1 cellular context compared by ENCODE assay signal in the genomic region with DNA sequence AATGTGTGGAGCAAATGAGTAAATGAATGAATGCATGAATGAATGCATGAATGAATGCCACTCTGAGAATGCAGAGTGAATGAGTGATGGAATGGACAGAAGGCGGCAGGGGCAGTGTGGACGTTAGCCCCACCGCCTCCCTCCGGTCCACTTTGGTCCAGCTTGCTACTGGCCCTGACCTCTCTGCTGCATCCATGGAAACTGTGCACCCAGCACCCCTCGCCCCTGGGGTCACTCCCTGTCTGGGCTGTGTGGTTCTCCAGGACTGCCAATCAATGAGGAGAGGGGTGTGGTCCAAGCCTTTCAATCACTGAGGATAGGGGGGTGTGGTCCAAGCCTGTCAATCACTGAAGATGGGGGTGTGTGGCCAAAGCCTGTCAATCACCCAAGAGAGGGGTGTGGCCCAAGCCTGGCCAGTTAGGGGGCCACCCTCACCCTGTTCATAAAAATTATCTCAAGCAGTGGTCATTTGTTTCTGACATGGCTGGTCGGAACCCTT.
A peak's percentile ranks its signal among the peaks of the same experiment; 100 is the strongest.
TF ChIP-seq lines count a peak whose summit lies in the region.

No MANE protein-coding gene starts in this region.

TF ChIP-seq in GM12878, 131 proteins besides CTCF, POLR2A, EP300 and RAD21 (continued from another document and continues in another):
- TF ChIP-seq, protein P1, sequence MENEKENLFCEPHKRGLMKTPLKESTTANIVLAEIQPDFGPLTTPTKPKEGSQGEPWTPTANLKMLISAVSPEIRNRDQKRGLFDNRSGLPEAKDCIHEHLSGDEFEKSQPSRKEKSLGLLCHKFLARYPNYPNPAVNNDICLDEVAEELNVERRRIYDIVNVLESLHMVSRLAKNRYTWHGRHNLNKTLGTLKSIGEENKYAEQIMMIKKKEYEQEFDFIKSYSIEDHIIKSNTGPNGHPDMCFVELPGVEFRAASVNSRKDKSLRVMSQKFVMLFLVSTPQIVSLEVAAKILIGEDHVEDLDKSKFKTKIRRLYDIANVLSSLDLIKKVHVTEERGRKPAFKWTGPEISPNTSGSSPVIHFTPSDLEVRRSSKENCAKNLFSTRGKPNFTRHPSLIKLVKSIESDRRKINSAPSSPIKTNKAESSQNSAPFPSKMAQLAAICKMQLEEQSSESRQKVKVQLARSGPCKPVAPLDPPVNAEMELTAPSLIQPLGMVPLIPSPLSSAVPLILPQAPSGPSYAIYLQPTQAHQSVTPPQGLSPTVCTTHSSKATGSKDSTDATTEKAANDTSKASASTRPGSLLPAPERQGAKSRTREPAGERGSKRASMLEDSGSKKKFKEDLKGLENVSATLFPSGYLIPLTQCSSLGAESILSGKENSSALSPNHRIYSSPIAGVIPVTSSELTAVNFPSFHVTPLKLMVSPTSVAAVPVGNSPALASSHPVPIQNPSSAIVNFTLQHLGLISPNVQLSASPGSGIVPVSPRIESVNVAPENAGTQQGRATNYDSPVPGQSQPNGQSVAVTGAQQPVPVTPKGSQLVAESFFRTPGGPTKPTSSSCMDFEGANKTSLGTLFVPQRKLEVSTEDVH (IDR thresholded peaks at IDR 0.05; ENCODE audit: low read depth, partially characterized antibody): no peak
- TF ChIP-seq ZNF207 (IDR thresholded peaks at IDR 0.05; ENCODE audit: borderline replicate concordance) (no peak; the same call in 1 of the 2 replicates), SRF (IDR thresholded peaks at IDR 0.05; ENCODE audit: low read depth in 2 of 2, low read length in 2 of 2) (0 out of 4 replicates have a peak, but pooled peaks of 1 of the 2 experiments have one; percentile 21), CREB1 (IDR thresholded peaks at IDR 0.05; ENCODE audit: low read depth) (0 out of 2 replicates have a peak, but pooled peaks have one; percentile 10), KLF5 (IDR thresholded peaks at IDR 0.05; ENCODE audit: partially characterized antibody) (peak; percentile 37), NR2C2 (IDR thresholded peaks at IDR 0.05; ENCODE audit: borderline replicate concordance, control insufficient read depth, insufficient read length, low read depth) (no peak), SP1 (IDR thresholded peaks at IDR 0.05; ENCODE audit: low read depth, low read length) (peak; percentile 54), ETV6 (conservative IDR thresholded peaks at IDR 0.05 in 1 of 2, IDR thresholded peaks at IDR 0.05 in 1 of 2; ENCODE audit: borderline replicate concordance in 1 of 2, low read depth in 1 of 2) (0 out of 4 replicates have a peak, but pooled peaks of 1 of the 2 experiments have one; percentile 3), CBFB (IDR thresholded peaks at IDR 0.05; ENCODE audit: low read depth) (0 out of 2 replicates have a peak, but pooled peaks have one; percentile 34), MYC (IDR thresholded peaks at IDR 0.05; ENCODE audit: insufficient read depth, insufficient read length, insufficient replicate concordance, low read length, severe bottlenecking) (no peak), RUNX3 (IDR thresholded peaks at IDR 0.05; ENCODE audit: low read length) (peak; percentile 86), ZNF384 (IDR thresholded peaks at IDR 0.05; ENCODE audit: borderline replicate concordance, low read depth, low read length) (0 out of 2 replicates have a peak, but pooled peaks have one; percentile 8), FOXK2 (IDR thresholded peaks at IDR 0.05) (no peak), ASH2L (IDR thresholded peaks at IDR 0.05; ENCODE audit: borderline replicate concordance, low read depth) (no peak), POLR2AphosphoS5 (IDR thresholded peaks at IDR 0.05; ENCODE audit: low read length) (peak; percentile 39; the same call in 1 of the 2 replicates), CHD4 (IDR thresholded peaks at IDR 0.05) (peak; percentile 43; the same call in 1 of the 2 replicates), ZNF274 (IDR thresholded peaks at IDR 0.05; ENCODE audit: insufficient read depth, insufficient read length) (no peak), CHD2 (IDR thresholded peaks at IDR 0.05; ENCODE audit: borderline replicate concordance, low read depth, low read length) (0 out of 2 replicates have a peak, but pooled peaks have one; percentile 16), MEF2B (IDR thresholded peaks at IDR 0.05; ENCODE audit: partially characterized antibody, poor library complexity, severe bottlenecking) (peak; percentile 11), LARP7 (IDR thresholded peaks at IDR 0.05) (no peak), SREBF2 (IDR thresholded peaks at IDR 0.05; ENCODE audit: low read length) (no peak), TAF1 (IDR thresholded peaks at IDR 0.05; ENCODE audit: borderline replicate concordance, low read depth, low read length) (no peak), GABPA (IDR thresholded peaks at IDR 0.05; ENCODE audit: low read depth) (no peak)
- TF ChIP-seq, protein P2, sequence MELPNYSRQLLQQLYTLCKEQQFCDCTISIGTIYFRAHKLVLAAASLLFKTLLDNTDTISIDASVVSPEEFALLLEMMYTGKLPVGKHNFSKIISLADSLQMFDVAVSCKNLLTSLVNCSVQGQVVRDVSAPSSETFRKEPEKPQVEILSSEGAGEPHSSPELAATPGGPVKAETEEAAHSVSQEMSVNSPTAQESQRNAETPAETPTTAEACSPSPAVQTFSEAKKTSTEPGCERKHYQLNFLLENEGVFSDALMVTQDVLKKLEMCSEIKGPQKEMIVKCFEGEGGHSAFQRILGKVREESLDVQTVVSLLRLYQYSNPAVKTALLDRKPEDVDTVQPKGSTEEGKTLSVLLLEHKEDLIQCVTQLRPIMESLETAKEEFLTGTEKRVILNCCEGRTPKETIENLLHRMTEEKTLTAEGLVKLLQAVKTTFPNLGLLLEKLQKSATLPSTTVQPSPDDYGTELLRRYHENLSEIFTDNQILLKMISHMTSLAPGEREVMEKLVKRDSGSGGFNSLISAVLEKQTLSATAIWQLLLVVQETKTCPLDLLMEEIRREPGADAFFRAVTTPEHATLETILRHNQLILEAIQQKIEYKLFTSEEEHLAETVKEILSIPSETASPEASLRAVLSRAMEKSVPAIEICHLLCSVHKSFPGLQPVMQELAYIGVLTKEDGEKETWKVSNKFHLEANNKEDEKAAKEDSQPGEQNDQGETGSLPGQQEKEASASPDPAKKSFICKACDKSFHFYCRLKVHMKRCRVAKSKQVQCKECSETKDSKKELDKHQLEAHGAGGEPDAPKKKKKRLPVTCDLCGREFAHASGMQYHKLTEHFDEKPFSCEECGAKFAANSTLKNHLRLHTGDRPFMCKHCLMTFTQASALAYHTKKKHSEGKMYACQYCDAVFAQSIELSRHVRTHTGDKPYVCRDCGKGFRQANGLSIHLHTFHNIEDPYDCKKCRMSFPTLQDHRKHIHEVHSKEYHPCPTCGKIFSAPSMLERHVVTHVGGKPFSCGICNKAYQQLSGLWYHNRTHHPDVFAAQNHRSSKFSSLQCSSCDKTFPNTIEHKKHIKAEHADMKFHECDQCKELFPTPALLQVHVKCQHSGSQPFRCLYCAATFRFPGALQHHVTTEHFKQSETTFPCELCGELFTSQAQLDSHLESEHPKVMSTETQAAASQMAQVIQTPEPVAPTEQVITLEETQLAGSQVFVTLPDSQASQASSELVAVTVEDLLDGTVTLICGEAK (IDR thresholded peaks at IDR 0.05; ENCODE audit: borderline replicate concordance): no peak
- TF ChIP-seq, protein P3, sequence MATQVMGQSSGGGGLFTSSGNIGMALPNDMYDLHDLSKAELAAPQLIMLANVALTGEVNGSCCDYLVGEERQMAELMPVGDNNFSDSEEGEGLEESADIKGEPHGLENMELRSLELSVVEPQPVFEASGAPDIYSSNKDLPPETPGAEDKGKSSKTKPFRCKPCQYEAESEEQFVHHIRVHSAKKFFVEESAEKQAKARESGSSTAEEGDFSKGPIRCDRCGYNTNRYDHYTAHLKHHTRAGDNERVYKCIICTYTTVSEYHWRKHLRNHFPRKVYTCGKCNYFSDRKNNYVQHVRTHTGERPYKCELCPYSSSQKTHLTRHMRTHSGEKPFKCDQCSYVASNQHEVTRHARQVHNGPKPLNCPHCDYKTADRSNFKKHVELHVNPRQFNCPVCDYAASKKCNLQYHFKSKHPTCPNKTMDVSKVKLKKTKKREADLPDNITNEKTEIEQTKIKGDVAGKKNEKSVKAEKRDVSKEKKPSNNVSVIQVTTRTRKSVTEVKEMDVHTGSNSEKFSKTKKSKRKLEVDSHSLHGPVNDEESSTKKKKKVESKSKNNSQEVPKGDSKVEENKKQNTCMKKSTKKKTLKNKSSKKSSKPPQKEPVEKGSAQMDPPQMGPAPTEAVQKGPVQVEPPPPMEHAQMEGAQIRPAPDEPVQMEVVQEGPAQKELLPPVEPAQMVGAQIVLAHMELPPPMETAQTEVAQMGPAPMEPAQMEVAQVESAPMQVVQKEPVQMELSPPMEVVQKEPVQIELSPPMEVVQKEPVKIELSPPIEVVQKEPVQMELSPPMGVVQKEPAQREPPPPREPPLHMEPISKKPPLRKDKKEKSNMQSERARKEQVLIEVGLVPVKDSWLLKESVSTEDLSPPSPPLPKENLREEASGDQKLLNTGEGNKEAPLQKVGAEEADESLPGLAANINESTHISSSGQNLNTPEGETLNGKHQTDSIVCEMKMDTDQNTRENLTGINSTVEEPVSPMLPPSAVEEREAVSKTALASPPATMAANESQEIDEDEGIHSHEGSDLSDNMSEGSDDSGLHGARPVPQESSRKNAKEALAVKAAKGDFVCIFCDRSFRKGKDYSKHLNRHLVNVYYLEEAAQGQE (IDR thresholded peaks at IDR 0.05; ENCODE audit: low read depth, low read length): no peak
- TF ChIP-seq, protein P4, sequence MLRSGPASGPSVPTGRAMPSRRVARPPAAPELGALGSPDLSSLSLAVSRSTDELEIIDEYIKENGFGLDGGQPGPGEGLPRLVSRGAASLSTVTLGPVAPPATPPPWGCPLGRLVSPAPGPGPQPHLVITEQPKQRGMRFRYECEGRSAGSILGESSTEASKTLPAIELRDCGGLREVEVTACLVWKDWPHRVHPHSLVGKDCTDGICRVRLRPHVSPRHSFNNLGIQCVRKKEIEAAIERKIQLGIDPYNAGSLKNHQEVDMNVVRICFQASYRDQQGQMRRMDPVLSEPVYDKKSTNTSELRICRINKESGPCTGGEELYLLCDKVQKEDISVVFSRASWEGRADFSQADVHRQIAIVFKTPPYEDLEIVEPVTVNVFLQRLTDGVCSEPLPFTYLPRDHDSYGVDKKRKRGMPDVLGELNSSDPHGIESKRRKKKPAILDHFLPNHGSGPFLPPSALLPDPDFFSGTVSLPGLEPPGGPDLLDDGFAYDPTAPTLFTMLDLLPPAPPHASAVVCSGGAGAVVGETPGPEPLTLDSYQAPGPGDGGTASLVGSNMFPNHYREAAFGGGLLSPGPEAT (IDR thresholded peaks at IDR 0.05; ENCODE audit: low read depth): no peak
- TF ChIP-seq, protein P5, sequence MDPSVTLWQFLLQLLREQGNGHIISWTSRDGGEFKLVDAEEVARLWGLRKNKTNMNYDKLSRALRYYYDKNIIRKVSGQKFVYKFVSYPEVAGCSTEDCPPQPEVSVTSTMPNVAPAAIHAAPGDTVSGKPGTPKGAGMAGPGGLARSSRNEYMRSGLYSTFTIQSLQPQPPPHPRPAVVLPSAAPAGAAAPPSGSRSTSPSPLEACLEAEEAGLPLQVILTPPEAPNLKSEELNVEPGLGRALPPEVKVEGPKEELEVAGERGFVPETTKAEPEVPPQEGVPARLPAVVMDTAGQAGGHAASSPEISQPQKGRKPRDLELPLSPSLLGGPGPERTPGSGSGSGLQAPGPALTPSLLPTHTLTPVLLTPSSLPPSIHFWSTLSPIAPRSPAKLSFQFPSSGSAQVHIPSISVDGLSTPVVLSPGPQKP (IDR thresholded peaks at IDR 0.05; ENCODE audit: low read depth, low read length): no peak
- TF ChIP-seq, protein P6, sequence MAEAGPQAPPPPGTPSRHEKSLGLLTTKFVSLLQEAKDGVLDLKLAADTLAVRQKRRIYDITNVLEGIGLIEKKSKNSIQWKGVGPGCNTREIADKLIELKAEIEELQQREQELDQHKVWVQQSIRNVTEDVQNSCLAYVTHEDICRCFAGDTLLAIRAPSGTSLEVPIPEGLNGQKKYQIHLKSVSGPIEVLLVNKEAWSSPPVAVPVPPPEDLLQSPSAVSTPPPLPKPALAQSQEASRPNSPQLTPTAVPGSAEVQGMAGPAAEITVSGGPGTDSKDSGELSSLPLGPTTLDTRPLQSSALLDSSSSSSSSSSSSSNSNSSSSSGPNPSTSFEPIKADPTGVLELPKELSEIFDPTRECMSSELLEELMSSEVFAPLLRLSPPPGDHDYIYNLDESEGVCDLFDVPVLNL (IDR thresholded peaks at IDR 0.05; ENCODE audit: low read depth, low read length): no peak
- TF ChIP-seq, protein P7, sequence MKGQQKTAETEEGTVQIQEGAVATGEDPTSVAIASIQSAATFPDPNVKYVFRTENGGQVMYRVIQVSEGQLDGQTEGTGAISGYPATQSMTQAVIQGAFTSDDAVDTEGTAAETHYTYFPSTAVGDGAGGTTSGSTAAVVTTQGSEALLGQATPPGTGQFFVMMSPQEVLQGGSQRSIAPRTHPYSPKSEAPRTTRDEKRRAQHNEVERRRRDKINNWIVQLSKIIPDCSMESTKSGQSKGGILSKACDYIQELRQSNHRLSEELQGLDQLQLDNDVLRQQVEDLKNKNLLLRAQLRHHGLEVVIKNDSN (IDR thresholded peaks at IDR 0.05; ENCODE audit: borderline replicate concordance, extremely low read length, insufficient read depth, low read depth, low read length): no peak
- TF ChIP-seq, protein P8, sequence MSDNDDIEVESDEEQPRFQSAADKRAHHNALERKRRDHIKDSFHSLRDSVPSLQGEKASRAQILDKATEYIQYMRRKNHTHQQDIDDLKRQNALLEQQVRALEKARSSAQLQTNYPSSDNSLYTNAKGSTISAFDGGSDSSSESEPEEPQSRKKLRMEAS (IDR thresholded peaks at IDR 0.05; ENCODE audit: low read depth, low read length): no peak
- TF ChIP-seq, protein P9, sequence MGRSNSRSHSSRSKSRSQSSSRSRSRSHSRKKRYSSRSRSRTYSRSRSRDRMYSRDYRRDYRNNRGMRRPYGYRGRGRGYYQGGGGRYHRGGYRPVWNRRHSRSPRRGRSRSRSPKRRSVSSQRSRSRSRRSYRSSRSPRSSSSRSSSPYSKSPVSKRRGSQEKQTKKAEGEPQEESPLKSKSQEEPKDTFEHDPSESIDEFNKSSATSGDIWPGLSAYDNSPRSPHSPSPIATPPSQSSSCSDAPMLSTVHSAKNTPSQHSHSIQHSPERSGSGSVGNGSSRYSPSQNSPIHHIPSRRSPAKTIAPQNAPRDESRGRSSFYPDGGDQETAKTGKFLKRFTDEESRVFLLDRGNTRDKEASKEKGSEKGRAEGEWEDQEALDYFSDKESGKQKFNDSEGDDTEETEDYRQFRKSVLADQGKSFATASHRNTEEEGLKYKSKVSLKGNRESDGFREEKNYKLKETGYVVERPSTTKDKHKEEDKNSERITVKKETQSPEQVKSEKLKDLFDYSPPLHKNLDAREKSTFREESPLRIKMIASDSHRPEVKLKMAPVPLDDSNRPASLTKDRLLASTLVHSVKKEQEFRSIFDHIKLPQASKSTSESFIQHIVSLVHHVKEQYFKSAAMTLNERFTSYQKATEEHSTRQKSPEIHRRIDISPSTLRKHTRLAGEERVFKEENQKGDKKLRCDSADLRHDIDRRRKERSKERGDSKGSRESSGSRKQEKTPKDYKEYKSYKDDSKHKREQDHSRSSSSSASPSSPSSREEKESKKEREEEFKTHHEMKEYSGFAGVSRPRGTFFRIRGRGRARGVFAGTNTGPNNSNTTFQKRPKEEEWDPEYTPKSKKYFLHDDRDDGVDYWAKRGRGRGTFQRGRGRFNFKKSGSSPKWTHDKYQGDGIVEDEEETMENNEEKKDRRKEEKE (IDR thresholded peaks at IDR 0.05): no peak
- TF ChIP-seq, protein P10, sequence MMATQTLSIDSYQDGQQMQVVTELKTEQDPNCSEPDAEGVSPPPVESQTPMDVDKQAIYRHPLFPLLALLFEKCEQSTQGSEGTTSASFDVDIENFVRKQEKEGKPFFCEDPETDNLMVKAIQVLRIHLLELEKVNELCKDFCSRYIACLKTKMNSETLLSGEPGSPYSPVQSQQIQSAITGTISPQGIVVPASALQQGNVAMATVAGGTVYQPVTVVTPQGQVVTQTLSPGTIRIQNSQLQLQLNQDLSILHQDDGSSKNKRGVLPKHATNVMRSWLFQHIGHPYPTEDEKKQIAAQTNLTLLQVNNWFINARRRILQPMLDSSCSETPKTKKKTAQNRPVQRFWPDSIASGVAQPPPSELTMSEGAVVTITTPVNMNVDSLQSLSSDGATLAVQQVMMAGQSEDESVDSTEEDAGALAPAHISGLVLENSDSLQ (IDR thresholded peaks at IDR 0.05): peak; percentile 100
